Comparison of ENCODE assay signal across 11 cellular contexts in the genomic region with DNA sequence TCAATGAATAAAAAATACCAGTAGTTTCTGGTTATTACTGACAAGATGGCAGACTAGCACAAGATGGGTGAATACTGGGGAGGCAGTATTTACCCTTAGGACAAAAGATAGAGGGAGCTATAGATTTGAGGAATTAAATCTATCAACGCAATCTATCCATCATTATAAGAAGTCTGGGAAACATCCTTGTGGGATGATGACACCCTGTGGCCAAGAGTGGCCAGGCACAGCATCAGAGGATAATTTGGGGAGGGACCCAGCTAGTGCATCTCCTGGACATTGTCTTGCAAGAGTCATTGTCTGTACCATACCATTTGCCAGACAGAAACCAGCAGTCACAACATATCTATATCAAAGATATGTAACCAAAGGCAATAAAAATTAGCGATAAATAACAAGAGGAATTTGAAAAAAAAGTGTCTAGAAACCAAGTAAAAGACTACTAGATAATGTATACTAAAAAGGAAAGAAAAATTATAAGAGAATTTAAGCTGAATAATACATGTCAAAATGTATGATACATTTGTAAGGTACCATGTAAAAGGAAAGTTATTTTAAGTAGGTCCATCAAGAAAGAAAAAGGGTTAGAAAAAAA. TPM values are rescaled to one million over a fixed set of nuclear protein-coding genes. Genes with fewer than 3 reads are reported as not detected.
DNase-seq lines count a peak whose midpoint lies in the region; ATAC-seq and TF ChIP-seq lines count a peak whose summit lies in the region.
"Had no signal": no experiment of that assay in that cellular context is flagged by ENCODE, and none has a peak within 500 bp of the region (broad histone marks: within the 10 kb centered on the region; RNA-seq: fewer than 3 reads in every experiment).

No MANE protein-coding gene starts in this region.

- no peaks in the 10 kb centered on the region for H3K4me1 ChIP-seq in Panc1 (ENCODE audit: control insufficient read depth, insufficient read depth, low read length)
- no peaks in the 10 kb centered on the region for H3K4me1 ChIP-seq in CD4-positive, alpha-beta memory T cell (ENCODE audit: insufficient read depth, low read length)
- H3K4me1 ChIP-seq: transverse colon had no signal

- H3K36me3 ChIP-seq in Panc1 (ENCODE audit: control insufficient read depth, insufficient read depth, low read length), result no peaks in the 10 kb centered on the region
- H3K36me3 ChIP-seq in CD4-positive, alpha-beta memory T cell (ENCODE audit: insufficient read depth, low read length), result no peaks in the 10 kb centered on the region
- H3K36me3 ChIP-seq: transverse colon had no signal

- BruUV-seq in Panc1 (replicated peaks; lab: Mats Ljungman, UMichigan), result no TSS peak

- H3K4me3 ChIP-seq in Panc1 (ENCODE audit: low read depth in 2 of 2, low read length in 2 of 2) (no peak overlapping the region), fibroblast of villous mesenchyme (ENCODE audit: low read depth, low read length) (no peak overlapping the region)
- H3K4me3 ChIP-seq in CD4-positive, alpha-beta memory T cell (ENCODE audit: low read length in 2 of 2), result no peak overlapping the region
- H3K4me3 ChIP-seq: SK-N-MC, transverse colon had no signal

- intact Hi-C loops in Panc1 (cut with micrococcal nuclease; ENCODE audit: unreplicated experiment), result loop anchor here (10.0 kb wide), 1 partner anchor 651 kb away; no protein-coding TSS in a partner anchor
- intact Hi-C loops in CD4-positive, alpha-beta memory T cell (cut with micrococcal nuclease), result no loop called here

- no peak overlapping the region for H3K4me3 Mint-ChIP-seq in CD4-positive, alpha-beta memory T cell

- H3K4me1 Mint-ChIP-seq in CD4-positive, alpha-beta memory T cell, result no peaks in the 10 kb centered on the region

- H3K27me3 Mint-ChIP-seq in CD4-positive, alpha-beta memory T cell, result peaks cover 0 to 1% of the 10 kb centered on the region in 2 donors

- H3K27me3 ChIP-seq in Panc1 (ENCODE audit: control insufficient read depth, insufficient read depth, low read length), result no peaks in the 10 kb centered on the region
- no peaks in the 10 kb centered on the region for H3K27me3 ChIP-seq in CD4-positive, alpha-beta memory T cell (ENCODE audit: insufficient read depth, low read length)
- H3K27me3 ChIP-seq: transverse colon had no signal

- TF ChIP-seq CTCF in Panc1 (IDR thresholded peaks at IDR 0.05) (peak; percentile 55), fibroblast of villous mesenchyme (IDR thresholded peaks at IDR 0.05; ENCODE audit: insufficient read depth, low read depth, low read length) (peak; percentile 51)

- H3K27ac ChIP-seq in Panc1 (ENCODE audit: low read length), result no peak overlapping the region
- H3K27ac ChIP-seq in CD4-positive, alpha-beta memory T cell (ENCODE audit: low read depth, low read length), result no peak overlapping the region
- H3K27ac ChIP-seq: SK-N-MC, transverse colon had no signal

- POLR2A ChIA-PET in Panc1 (lab: Charles Lee), result no interaction called here
- POLR2A ChIA-PET in CD4-positive, alpha-beta memory T cell (lab: Charles Lee; ENCODE audit: partially characterized antibody), result no interaction called here

- no peak for ATAC-seq in Panc1

- H3K9me3 Mint-ChIP-seq in CD4-positive, alpha-beta memory T cell, result peaks cover 0 to 2% (median 0%) of the 10 kb centered on the region in 8 donors

- in situ Hi-C loops in Panc1 (cut with HindIII; ENCODE audit: low pct_unique_long_range_greater_than_20kb, low sequenced_read_pairs), result no loop called here

- H3K36me3 Mint-ChIP-seq in CD4-positive, alpha-beta memory T cell, result no peaks in the 10 kb centered on the region

- no peaks in the 10 kb centered on the region for H3K9me3 ChIP-seq in Panc1 (ENCODE audit: control insufficient read depth, insufficient read depth, low read depth, low read length)
- no peaks in the 10 kb centered on the region for H3K9me3 ChIP-seq in CD4-positive, alpha-beta memory T cell (ENCODE audit: control insufficient read depth in 1 of 2, low read length in 2 of 2)
- H3K9me3 ChIP-seq: transverse colon had no signal

- DNase-seq in NCI-H2081 (lab: John Stamatoyannopoulos, UW) (peak; percentile 9 to 64), NCI-H2081 treated with DMSO at 0.1 percent for 48 hours (lab: John Stamatoyannopoulos, UW) (no peak), Panc1 (ENCODE audit: low read depth, low spot score) (no peak), fibroblast of villous mesenchyme (ENCODE audit: low read depth) (no peak), superior temporal gyrus (ENCODE audit: extremely low spot score) (peak; percentile 76), NCI-H2107 treated with DMSO at 0.1 percent for 48 hours (lab: John Stamatoyannopoulos, UW; ENCODE audit: unreplicated experiment) (no peak)
- DNase-seq in activated CD4-positive, CD25-positive, alpha-beta regulatory T cell treated with anti-CD3 and anti-CD28 coated beads, Interleukin-2, amount 50 U/mL, for 72 hours, result no peak
- DNase-seq in CD4-positive, alpha-beta memory T cell, result no peak
- DNase-seq: activated effector memory CD4-positive, alpha-beta T cell treated with Interleukin-2 at 50 U/mL for 16 hours; transverse colon had no signal

- CTCF ChIA-PET in Panc1 (lab: Charles Lee), result no interaction called here
- CTCF ChIA-PET in CD4-positive, alpha-beta memory T cell (lab: Charles Lee; ENCODE audit: partially characterized antibody), result no interaction called here

- no peak overlapping the region for H3K27ac Mint-ChIP-seq in CD4-positive, alpha-beta memory T cell

RNA-seq across cellular contexts. Expression of gene KCTD8, which starts 22.9 kb away (rescaled TPM):
- total RNA-seq in Panc1 (2021; ENCODE audit: unreplicated experiment) (not detected), fibroblast of villous mesenchyme (under 0.01 and 0.32 TPM in 2 replicates)
- polyA plus RNA-seq in Panc1 (2012; ENCODE audit: insufficient read length), result not detected
- total RNA-seq in CD4-positive, alpha-beta memory T cell, result not detected
- polyA plus RNA-seq in CD4-positive, alpha-beta memory T cell, result not detected

Comparison
In these comparisons a context has a peak if more than half of its experiments do, and no peak if none do; other contexts are left out.
1. DNase-seq: peak in NCI-H2081 (2 of 2) and superior temporal gyrus (single experiment); none in NCI-H2081 treated with DMSO at 0.1 percent for 48 hours (single experiment), Panc1 (single experiment), fibroblast of villous mesenchyme (single experiment), activated CD4-positive, CD25-positive, alpha-beta regulatory T cell treated with anti-CD3 and anti-CD28 coated beads, Interleukin-2, amount 50 U/mL, for 72 hours (single experiment), NCI-H2107 treated with DMSO at 0.1 percent for 48 hours (single experiment) and CD4-positive, alpha-beta memory T cell (0 of 5).